1 cellular context compared by ENCODE assay signal in the genomic region with DNA sequence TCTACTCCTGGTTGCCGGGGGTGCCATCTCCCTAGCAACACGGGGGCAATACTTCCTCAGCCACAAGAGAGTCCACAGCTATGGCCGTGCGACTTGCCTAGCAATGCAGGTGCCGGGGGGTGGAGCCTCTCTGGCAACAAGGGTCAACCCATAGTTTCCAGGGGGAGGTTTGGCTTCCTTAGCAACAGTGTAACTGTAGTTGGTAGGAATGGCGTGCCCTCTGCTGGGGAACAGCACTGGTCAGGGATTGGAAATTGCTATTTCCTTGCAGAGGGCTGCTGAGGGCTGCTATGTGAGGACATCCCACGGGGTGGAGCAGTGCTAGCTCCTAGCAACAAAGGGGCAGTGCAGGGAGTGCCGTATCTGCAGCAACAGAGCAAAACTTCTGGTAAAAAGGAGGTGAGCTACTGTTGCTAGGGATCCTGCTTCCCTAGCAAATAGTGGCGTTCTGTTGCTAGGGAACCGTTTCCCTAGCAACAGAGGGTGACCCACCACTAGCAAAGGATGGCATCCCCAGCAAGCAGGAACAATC.
TF ChIP-seq lines count a peak whose summit lies in the region.

No MANE protein-coding gene starts in this region.

TF ChIP-seq in K562, 482 proteins besides CTCF, POLR2A, EP300 and RAD21:
- TF ChIP-seq MAZ (CRISPR knock-in tag; conservative IDR thresholded peaks at IDR 0.05 in 1 of 2, IDR thresholded peaks at IDR 0.05 in 1 of 2): no peak
- peak; percentile 90 for TF ChIP-seq MXI1 (IDR thresholded peaks at IDR 0.05; ENCODE audit: low read depth, low read length)
- no peak for TF ChIP-seq ZNF316 (IDR thresholded peaks at IDR 0.05)
- no peak for TF ChIP-seq NFYB (IDR thresholded peaks at IDR 0.05; ENCODE audit: extremely low read depth, insufficient read length)
- peak in 1 of 2 experiments; percentile 54; a peak in 1 of 4 replicates for TF ChIP-seq RCOR1 (IDR thresholded peaks at IDR 0.05; ENCODE audit: borderline replicate concordance in 1 of 2, low read depth in 2 of 2, low read length in 2 of 2)
- TF ChIP-seq RFX1 (IDR thresholded peaks at IDR 0.05): peak; percentile 97
- TF ChIP-seq TGIF2 (CRISPR knock-in tag; IDR thresholded peaks at IDR 0.05): no peak
- 0 out of 2 replicates have a peak, but pooled peaks have one; percentile 27 for TF ChIP-seq ZNF12 (CRISPR knock-in tag; IDR thresholded peaks at IDR 0.05)
- peak; percentile 47; the same call in 1 of the 2 replicates for TF ChIP-seq BMI1 (IDR thresholded peaks at IDR 0.05; ENCODE audit: low read length)
- peak; percentile 99 for TF ChIP-seq MYNN (IDR thresholded peaks at IDR 0.05)
- peak; percentile 82; the same call in 1 of the 2 replicates for TF ChIP-seq MYNN (CRISPR knock-in tag; IDR thresholded peaks at IDR 0.05)
- TF ChIP-seq CTBP1 (IDR thresholded peaks at IDR 0.05; ENCODE audit: borderline replicate concordance): 0 out of 2 replicates have a peak, but pooled peaks have one; percentile 26
- peak; percentile 76 for TF ChIP-seq FOXJ2 (tag; IDR thresholded peaks at IDR 0.05)
- TF ChIP-seq KDM1A (IDR thresholded peaks at IDR 0.05): peak in 1 of 2 experiments; percentile 27; a peak in 1 of 4 replicates
